In genomic region chr13:30119476-30119875, GRCh38 we compare ENCODE assay signal across 9 cellular contexts.
DNase-seq lines count a peak whose midpoint lies in the region; ATAC-seq, FAIRE-seq and TF ChIP-seq lines count a peak whose summit lies in the region.
"Had no signal": no experiment of that assay in that cellular context is flagged by ENCODE, and none has a peak within 500 bp of the region (broad histone marks: within the 10 kb centered on the region; RNA-seq: fewer than 3 reads in every experiment).

No MANE protein-coding gene starts in this region.

- no peak for TF ChIP-seq POLR2A in GM12892 (IDR thresholded peaks at IDR 0.05; ENCODE audit: low read depth, low read length)

- peak overlapping the region in 6 of 8 donors; percentile 3 to 58 (median 40) for H3K27ac Mint-ChIP-seq in CD8-positive, alpha-beta memory T cell
- H3K27ac Mint-ChIP-seq in natural killer cell treated with Interleukin-12 subunit alpha and Interleukin-12 subunit beta and Interleukin-15 and Interleukin-18, amount 100 ng/mL, for 72 hours: peak overlapping the region in 1 of 2 donors; percentile 10

- CTCF ChIA-PET in CD8-positive, alpha-beta memory T cell (lab: Charles Lee): interaction anchor here (0.8 to 2.6 kb wide), 4 partner anchors 13 to 349 kb away, joined by 3 to 11 read pairs (median 4); no protein-coding TSS in a partner anchor

- peak in 2 of 5 donors; percentile 16 to 33 for DNase-seq in CD8-positive, alpha-beta memory T cell
- DNase-seq in M059J (ENCODE audit: low read depth) (peak; percentile 92), brain microvascular endothelial cell (no peak), H7 (no peak), 8988T (no peak), GM12892 (ENCODE audit: insufficient read length) (no peak)
- no peak for DNase-seq in natural killer cell treated with Interleukin-12 subunit alpha and Interleukin-12 subunit beta and Interleukin-15 and Interleukin-18, amount 100 ng/mL, for 72 hours (ENCODE audit: low spot score)
- DNase-seq: activated effector memory CD4-positive, alpha-beta T cell treated with anti-CD3 and anti-CD28 coated beads, Interleukin-2, amount 50 U/mL, for 16 hours had no signal

- H3K27me3 Mint-ChIP-seq in CD8-positive, alpha-beta memory T cell: peaks cover 0 to 2% of the 10 kb centered on the region in 2 donors
- peaks cover 0 to 5% of the 10 kb centered on the region in 2 donors for H3K27me3 Mint-ChIP-seq in natural killer cell treated with Interleukin-12 subunit alpha and Interleukin-12 subunit beta and Interleukin-15 and Interleukin-18, amount 100 ng/mL, for 72 hours

- no peak for FAIRE-seq in GM12892 (lab: Jason Lieb, UNC)

- no peaks in the 10 kb centered on the region for H3K27me3 ChIP-seq in CD8-positive, alpha-beta memory T cell (ENCODE audit: insufficient read depth, low read length, poor library complexity, severe bottlenecking)
- H3K27me3 ChIP-seq in brain microvascular endothelial cell (replicated peaks): peaks cover 1% of the 10 kb centered on the region
- no peaks in the 10 kb centered on the region for H3K27me3 ChIP-seq in H7 (ENCODE audit: control insufficient read depth, insufficient read depth, low read length)

- ATAC-seq in natural killer cell treated with Interleukin-12 subunit alpha and Interleukin-12 subunit beta and Interleukin-15 and Interleukin-18, amount 100 ng/mL, for 72 hours: no peak
- ATAC-seq in GM19324 (IDR thresholded peaks at IDR 0.05; ENCODE audit: low FRiP score, unreplicated experiment): no peak

- peak overlapping the region in 6 of 7 donors; percentile 1 to 52 (median 14) for H3K4me3 Mint-ChIP-seq in CD8-positive, alpha-beta memory T cell
- peak overlapping the region; percentile 53 for H3K4me3 Mint-ChIP-seq in natural killer cell treated with Interleukin-12 subunit alpha and Interleukin-12 subunit beta and Interleukin-15 and Interleukin-18, amount 100 ng/mL, for 72 hours

- H3K9me3 Mint-ChIP-seq in CD8-positive, alpha-beta memory T cell: no peaks in the 10 kb centered on the region
- no peaks in the 10 kb centered on the region for H3K9me3 Mint-ChIP-seq in natural killer cell treated with Interleukin-12 subunit alpha and Interleukin-12 subunit beta and Interleukin-15 and Interleukin-18, amount 100 ng/mL, for 72 hours

- in situ Hi-C loops in brain microvascular endothelial cell (cut with HindIII; ENCODE audit: low pct_ligation_motif_present, low sequenced_read_pairs): loop anchor here (25.0 kb wide), 1 partner anchor 357 kb away; no protein-coding TSS in a partner anchor

- H3K9me3 ChIP-seq in CD8-positive, alpha-beta memory T cell (ENCODE audit: low read length): no peaks in the 10 kb centered on the region

- no peak overlapping the region for H3K4me3 ChIP-seq in CD8-positive, alpha-beta memory T cell (ENCODE audit: low read length)
- H3K4me3 ChIP-seq in brain microvascular endothelial cell (ENCODE audit: low read depth, low read length) (peak overlapping the region; percentile 1), H7 (ENCODE audit: insufficient read depth, low read depth, low read length) (no peak overlapping the region)

- H3K4me1 ChIP-seq in CD8-positive, alpha-beta memory T cell (ENCODE audit: insufficient read depth, low read length): peaks cover 15% of the 10 kb centered on the region

- H3K4me1 Mint-ChIP-seq in CD8-positive, alpha-beta memory T cell: peaks cover 33 to 49% (median 43%) of the 10 kb centered on the region in 3 donors
- peaks cover 40 to 50% of the 10 kb centered on the region in 2 donors for H3K4me1 Mint-ChIP-seq in natural killer cell treated with Interleukin-12 subunit alpha and Interleukin-12 subunit beta and Interleukin-15 and Interleukin-18, amount 100 ng/mL, for 72 hours (ENCODE audit: low read depth in 2 of 2)

- H3K36me3 ChIP-seq in CD8-positive, alpha-beta memory T cell (ENCODE audit: insufficient read depth, low read length): no peaks in the 10 kb centered on the region
- H3K36me3 ChIP-seq in brain microvascular endothelial cell (replicated peaks): no peaks in the 10 kb centered on the region
- H3K36me3 ChIP-seq in H7 (replicated peaks; ENCODE audit: control insufficient read depth, insufficient read depth, low read length): no peaks in the 10 kb centered on the region

- no peak for TF ChIP-seq CTCF in brain microvascular endothelial cell (IDR thresholded peaks at IDR 0.05; ENCODE audit: low read depth, low read length, missing control alignments)

- POLR2A ChIA-PET in CD8-positive, alpha-beta memory T cell (lab: Charles Lee): no interaction called here

- no peak overlapping the region for H3K27ac ChIP-seq in CD8-positive, alpha-beta memory T cell (ENCODE audit: low read depth, low read length)
- H3K27ac ChIP-seq in brain microvascular endothelial cell: no peak overlapping the region

- H3K36me3 Mint-ChIP-seq in CD8-positive, alpha-beta memory T cell: no peaks in the 10 kb centered on the region
- H3K36me3 Mint-ChIP-seq in natural killer cell treated with Interleukin-12 subunit alpha and Interleukin-12 subunit beta and Interleukin-15 and Interleukin-18, amount 100 ng/mL, for 72 hours: no peaks in the 10 kb centered on the region
